In the genomic region with DNA sequence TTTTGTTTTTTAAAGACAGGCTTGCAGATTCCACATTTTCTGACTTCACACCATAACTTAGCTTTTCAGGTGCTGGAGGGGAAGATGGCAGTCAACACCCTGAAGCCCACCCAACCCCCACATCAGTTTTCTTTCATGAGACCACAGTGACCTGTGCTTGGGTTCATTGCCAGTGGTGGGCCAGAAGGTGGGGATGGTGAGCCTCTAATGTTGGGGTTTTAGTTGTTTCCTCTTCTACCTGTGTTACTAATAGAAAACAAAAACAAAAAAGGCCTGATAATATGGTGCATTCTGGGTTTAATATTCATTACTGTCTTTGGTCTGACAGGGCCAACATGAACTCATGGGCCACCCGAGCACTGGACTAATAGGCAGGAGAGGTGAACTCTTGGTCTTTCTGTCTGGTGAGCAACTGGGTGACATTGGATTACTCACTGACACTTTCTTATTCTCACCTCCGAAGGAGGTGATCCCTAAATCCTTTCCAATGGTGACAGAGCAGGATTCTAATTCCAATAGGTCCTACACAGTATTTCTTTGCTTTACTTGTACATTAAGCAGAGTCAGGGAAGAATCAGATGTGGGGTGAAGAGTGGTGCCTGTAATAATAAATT, we compare ENCODE assay signal across 8 cellular contexts.
DNase-seq lines count a peak whose midpoint lies in the region; ATAC-seq and TF ChIP-seq lines count a peak whose summit lies in the region.

No MANE protein-coding gene starts in this region.

- peaks cover 0 to 5% (median 0%) of the 10 kb centered on the region in 4 donors for H3K36me3 ChIP-seq in transverse colon
- peaks cover 0 to 90% (median 0%) of the 10 kb centered on the region in 9 donors for H3K36me3 ChIP-seq in heart right ventricle

- no peaks in the 10 kb centered on the region for H3K9me3 ChIP-seq in transverse colon
- peaks cover 0 to 18% (median 2%) of the 10 kb centered on the region in 11 donors for H3K9me3 ChIP-seq in heart right ventricle

- no peak for ATAC-seq in heart right ventricle

- H3K4me3 ChIP-seq in transverse colon (no peak overlapping the region), heart right ventricle (no peak overlapping the region)

- TF ChIP-seq CTCF in transverse colon (IDR thresholded peaks at IDR 0.05) = peak in 1 of 5 experiments; percentile 12
- peak in 3 of 9 donors; percentile 22 to 25 (median 24) for TF ChIP-seq CTCF in heart right ventricle (IDR thresholded peaks at IDR 0.05)

- H3K4me1 ChIP-seq in transverse colon = peaks cover 4 to 43% (median 21%) of the 10 kb centered on the region in 4 donors
- H3K4me1 ChIP-seq in heart right ventricle = peaks cover 0 to 47% (median 0%) of the 10 kb centered on the region in 9 donors

- TF ChIP-seq POLR2A in transverse colon (IDR thresholded peaks at IDR 0.05) = no peak

- intact Hi-C loops in transverse colon (cut with DNase I; ENCODE audit: low total_unique reads) (no loop called here), heart right ventricle (cut with DNase I) (loop anchor here in 1 of 10 donors (2.0 kb wide), 1 partner anchor 43 kb away; no protein-coding TSS in a partner anchor)

- WGBS in transverse colon (ENCODE audit: low coverage in 1 of 2), 2 donors = 48% methylated on average over 2 of the region's 2 CpGs; no CpG with 5 or more reads in 1 of the 2 donors
- 55 to 61% methylated on average over 2 of the region's 2 CpGs for WGBS in heart right ventricle, 2 donors

- H3K27ac ChIP-seq in transverse colon = peak overlapping the region in 3 of 4 donors; percentile 18 to 32 (median 22)
- H3K27ac ChIP-seq in heart right ventricle = no peak overlapping the region

- DNase-seq in activated gamma-delta T cell treated with Interleukin-2 at 50 U/mL for 16 hours (peak; percentile 36), activated gamma-delta T cell (lab: John Stamatoyannopoulos, UW) (no peak), RKO (ENCODE audit: low spot score) (peak; percentile 32), germinal center (ENCODE audit: low spot score) (peak; percentile 49), transverse colon (no peak), heart right ventricle (no peak), MV-4-11 (lab: John Stamatoyannopoulos, UW) (no peak), COLO829 (ENCODE audit: low spot score) (no peak)

- TF ChIP-seq EP300 in transverse colon (IDR thresholded peaks at IDR 0.05; ENCODE audit: low read depth) = no peak

- H3K27me3 ChIP-seq in transverse colon (no peaks in the 10 kb centered on the region), heart right ventricle (no peaks in the 10 kb centered on the region)

- in situ Hi-C loops in transverse colon (cut with MboI; ENCODE audit: low pct_ligation_motif_present in 1 of 4, low pct_unique_long_range_greater_than_20kb in 1 of 4, low sequenced_read_pairs in 3 of 4) = loop anchor here in 1 of 4 donors (10.0 kb wide), 1 partner anchor 73 kb away; no protein-coding TSS in a partner anchor

Comparison
In these comparisons a context has a peak if more than half of its experiments do, and no peak if none do; other contexts are left out.
1. DNase-seq: peak in activated gamma-delta T cell treated with Interleukin-2 at 50 U/mL for 16 hours (single experiment), RKO (single experiment) and germinal center (single experiment); none in activated gamma-delta T cell (single experiment), transverse colon (single experiment), heart right ventricle (0 of 2), MV-4-11 (single experiment) and COLO829 (single experiment).
2. H3K27ac ChIP-seq: peak in transverse colon (3 of 4); none in heart right ventricle (0 of 10).